In the genomic region with DNA sequence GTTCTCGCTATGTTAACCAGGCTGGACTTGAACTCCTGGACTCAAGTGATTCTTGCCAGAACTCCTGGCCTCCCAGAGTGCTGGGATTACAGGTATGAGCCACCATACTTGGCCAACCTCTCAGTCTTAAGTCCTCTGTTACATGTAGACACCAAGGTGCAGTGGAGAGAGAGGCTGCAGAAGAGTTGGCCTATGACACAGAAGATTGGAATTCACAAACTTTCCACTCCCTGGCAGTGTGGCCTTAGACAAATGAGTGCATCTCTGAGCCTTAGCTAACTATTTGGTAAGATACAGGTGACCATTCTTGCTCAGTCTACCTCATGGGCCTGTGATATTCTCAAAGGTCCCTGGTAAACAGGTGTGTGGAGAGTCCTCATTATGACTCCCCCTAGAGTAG, we compare ENCODE assay signal across 41 cellular contexts.
DNase-seq lines count a peak whose midpoint lies in the region; ATAC-seq, FAIRE-seq and TF ChIP-seq lines count a peak whose summit lies in the region.
"Had no signal": no experiment of that assay in that cellular context is flagged by ENCODE, and none has a peak within 500 bp of the region (broad histone marks: within the 10 kb centered on the region; RNA-seq: fewer than 3 reads in every experiment).

No MANE protein-coding gene starts in this region.

- H3K27ac ChIP-seq in H1 (ENCODE audit: low read depth, low read length): no peak overlapping the region
- no peak overlapping the region for H3K27ac ChIP-seq in WERI-Rb-1
- H3K27ac ChIP-seq: esophagus muscularis mucosa, heart left ventricle, HL-60, ovary, SJCRH30, testis, uterus, VCaP had no signal

- peak; percentile 37 for ATAC-seq in omental fat pad (ENCODE audit: low FRiP score)
- ATAC-seq in activated naive CD4-positive, alpha-beta T cell treated with anti-CD3 and anti-CD28 coated beads, Interleukin-2, amount 50 U/mL, for 72 hours: no peak
- ATAC-seq: GM12878, heart left ventricle, mucosa of descending colon had no signal

- H2BK5ac ChIP-seq in H1 (ENCODE audit: low read depth, low read length): no peak overlapping the region; the same call in 1 of the 2 replicates

- H4K5ac ChIP-seq in H1 (ENCODE audit: insufficient read length, low read depth, low read length): no peak overlapping the region

- POLR2A ChIA-PET in Caco-2 (lab: Charles Lee): no interaction called here
- POLR2A ChIA-PET in H1 (lab: Charles Lee; ENCODE audit: partially characterized antibody): no interaction called here

- H3K36me3 ChIP-seq in Caco-2 (ENCODE audit: control insufficient read depth, insufficient read depth, low read length): peaks cover 1% of the 10 kb centered on the region; the same call in 1 of the 2 replicates
- H3K36me3 ChIP-seq in H1 (ENCODE audit: control insufficient read depth in 2 of 4, insufficient read depth in 4 of 4, low read length in 3 of 4): no peaks in the 10 kb centered on the region
- H3K36me3 ChIP-seq in WERI-Rb-1: no peaks in the 10 kb centered on the region
- H3K36me3 ChIP-seq: esophagus muscularis mucosa, heart left ventricle, ovary, SJCRH30, uterus had no signal

- H3K4ac ChIP-seq in H1 (replicated peaks; ENCODE audit: insufficient read length, low read depth, low read length): no peak overlapping the region

- H4K8ac ChIP-seq in H1 (ENCODE audit: extremely low read depth, insufficient read depth, low read length): no peak overlapping the region

- no peak for TF ChIP-seq POLR2A in H1 (IDR thresholded peaks at IDR 0.05; ENCODE audit: control extremely low read depth in 1 of 2, low read depth in 2 of 2, low read length in 2 of 2)

- no peak for TF ChIP-seq EP300 in H1 (IDR thresholded peaks at IDR 0.05; ENCODE audit: borderline replicate concordance in 1 of 2, low read depth in 2 of 2, low read length in 2 of 2)

- no peak overlapping the region; the same call in 1 of the 2 replicates for H3K18ac ChIP-seq in H1 (ENCODE audit: extremely low read depth, low read length)

- peaks cover 1% of the 10 kb centered on the region for H3K23me2 ChIP-seq in H1 (ENCODE audit: low read depth, low read length)

- TF ChIP-seq RAD21 in H1 (IDR thresholded peaks at IDR 0.05 in 1 of 2, conservative IDR thresholded peaks at IDR 0.05 in 1 of 2; ENCODE audit: low read depth in 2 of 2, low read length in 2 of 2): no peak

- H3K4me1 ChIP-seq in Caco-2 (peaks cover 78% of the 10 kb centered on the region), H1 (replicated peaks in 1 of 4; ENCODE audit: control insufficient read depth in 3 of 4, insufficient read depth in 4 of 4, low read length in 3 of 4) (peaks cover 14 to 22% (median 18%) of the 10 kb centered on the region in 4 experiments)
- H3K4me1 ChIP-seq: heart left ventricle, SJCRH30, testis, uterus had no signal

- H3K79me1 ChIP-seq in H1 (ENCODE audit: low read depth, low read length): no peaks in the 10 kb centered on the region

- CTCF ChIA-PET in Caco-2 (lab: Charles Lee) (interaction anchor here (1.0 kb wide), 1 partner anchor 160 kb away, joined by 3 read pairs; no protein-coding TSS in a partner anchor), H1 (lab: Charles Lee; ENCODE audit: partially characterized antibody) (interaction anchor here (0.7 to 1.1 kb wide), 2 partner anchors 14 to 118 kb away, joined by 3 read pairs; no protein-coding TSS in a partner anchor)

- H2BK12ac ChIP-seq in H1 (ENCODE audit: low read depth, low read length): peak overlapping the region; percentile 62; the same call in 1 of the 2 replicates

- H3K9ac ChIP-seq in H1 (replicated peaks in 1 of 4; ENCODE audit: extremely low read depth in 1 of 4, low read depth in 3 of 4, low read length in 3 of 4): no peak overlapping the region

- peak overlapping the region; percentile 76; the same call in 1 of the 2 replicates for H2BK20ac ChIP-seq in H1 (ENCODE audit: low read length)

- H4K20me1 ChIP-seq in H1 (replicated peaks in 1 of 2; ENCODE audit: control insufficient read depth in 1 of 2, insufficient read depth in 2 of 2, low read length in 2 of 2): no peaks in the 10 kb centered on the region

- no peak for FAIRE-seq in H1 (lab: Jason Lieb, UNC)
- FAIRE-seq: GM12878, GM19239, H54 had no signal

- H3K23ac ChIP-seq in H1 (ENCODE audit: insufficient read length): no peak overlapping the region

- no peak overlapping the region for H2AK5ac ChIP-seq in H1 (ENCODE audit: low read depth, low read length)

- peaks cover 6% of the 10 kb centered on the region for H3K36me3 Mint-ChIP-seq in Caco-2 (ENCODE audit: insufficient read depth, unreplicated experiment)
- no peaks in the 10 kb centered on the region for H3K36me3 Mint-ChIP-seq in activated naive CD4-positive, alpha-beta T cell treated with anti-CD3 and anti-CD28 coated beads, Interleukin-2, amount 50 U/mL, for 72 hours
- H3K36me3 Mint-ChIP-seq: activated naive CD8-positive, alpha-beta T cell had no signal

- H3K79me2 ChIP-seq in H1 (ENCODE audit: control insufficient read depth in 1 of 2, insufficient read depth in 2 of 2, low read length in 2 of 2): no peaks in the 10 kb centered on the region

- H2AFZ ChIP-seq in H1 (ENCODE audit: low read length): no peak overlapping the region

- H3K27me3 Mint-ChIP-seq in Caco-2 (ENCODE audit: insufficient read depth, unreplicated experiment): no peaks in the 10 kb centered on the region
- H3K27me3 Mint-ChIP-seq: activated naive CD8-positive, alpha-beta T cell; B cell; CD4-positive, alpha-beta memory T cell; dendritic cell treated with granulocyte-macrophage colony-stimulating factor and Interleukin-4, amounts not matched to agents 40 ng/mL and 50 ng/mL, for 4 days; stimulated activated naive CD8-positive, alpha-beta T cell treated with anti-CD3 and anti-CD28 coated beads, Interleukin-15, Interleukin-2, amounts not matched to agents 100 ng/mL and 50 ng/mL, for 24 hours had no signal

- H3K27ac Mint-ChIP-seq in Caco-2 (ENCODE audit: unreplicated experiment): peak overlapping the region; percentile 46
- H3K27ac Mint-ChIP-seq in activated naive CD4-positive, alpha-beta T cell treated with anti-CD3 and anti-CD28 coated beads, Interleukin-2, amount 50 U/mL, for 72 hours: no peak overlapping the region
- H3K27ac Mint-ChIP-seq: activated naive CD8-positive, alpha-beta T cell; B cell; CD4-positive, alpha-beta memory T cell; dendritic cell treated with granulocyte-macrophage colony-stimulating factor and Interleukin-4, amounts not matched to agents 40 ng/mL and 50 ng/mL, for 4 days; endodermal cell; nephron progenitor cell; stimulated activated naive CD8-positive, alpha-beta T cell treated with anti-CD3 and anti-CD28 coated beads, Interleukin-15, Interleukin-2, amounts not matched to agents 100 ng/mL and 50 ng/mL, for 24 hours had no signal

- H3K56ac ChIP-seq in H1 (replicated peaks; ENCODE audit: insufficient read length, low read depth, low read length): no peak overlapping the region

- WGBS in H1 (ENCODE audit: extremely low coverage in 1 of 2, insufficient coverage in 1 of 2, insufficient read length in 1 of 2, insufficient replicate concordance in 2 of 2, low coverage in 1 of 2, low lambda C conversion rate in 2 of 2, missing lambda C conversion rate in 1 of 2), 2 experiments: 94% methylated on average over 1 of the region's 1 CpG; no CpG with 5 or more reads in 1 of the 2 experiments

- no peak overlapping the region for H3K4me3 Mint-ChIP-seq in Caco-2 (ENCODE audit: unreplicated experiment)
- H3K4me3 Mint-ChIP-seq: activated naive CD8-positive, alpha-beta T cell; B cell; CD4-positive, alpha-beta memory T cell; dendritic cell treated with granulocyte-macrophage colony-stimulating factor and Interleukin-4, amounts not matched to agents 40 ng/mL and 50 ng/mL, for 4 days; endodermal cell; nephron progenitor cell; stimulated activated naive CD8-positive, alpha-beta T cell treated with anti-CD3 and anti-CD28 coated beads, Interleukin-15, Interleukin-2, amounts not matched to agents 100 ng/mL and 50 ng/mL, for 24 hours had no signal

- intact Hi-C loops in Caco-2 (cut with micrococcal nuclease; ENCODE audit: unreplicated experiment): loop anchor here (5.0 kb wide), 2 partner anchors 232 to 463 kb away; no protein-coding TSS in a partner anchor

- H3K4me1 Mint-ChIP-seq in Caco-2 (ENCODE audit: low read depth, unreplicated experiment): peaks cover 53% of the 10 kb centered on the region
- H3K4me1 Mint-ChIP-seq: B cell; CD4-positive, alpha-beta memory T cell had no signal

- no peak overlapping the region for H2BK120ac ChIP-seq in H1 (replicated peaks; ENCODE audit: low read depth, low read length)

- no peak overlapping the region for H4K91ac ChIP-seq in H1 (replicated peaks; ENCODE audit: insufficient read length, low read length)

- H3K4me3 ChIP-seq in Caco-2 (ENCODE audit: low read depth, low read length): no peak overlapping the region
- no peak overlapping the region for H3K4me3 ChIP-seq in H1 (ENCODE audit: extremely low read depth in 1 of 4, insufficient read depth in 2 of 4, low read depth in 3 of 4, low read length in 4 of 4)
- no peak overlapping the region for H3K4me3 ChIP-seq in WERI-Rb-1 (ENCODE audit: low read depth, low read length)
- H3K4me3 ChIP-seq: esophagus muscularis mucosa, GM12878, heart left ventricle, lung, mucosa of descending colon, ovary, SJCRH30, testis, uterus had no signal

- DNase-seq in Caco-2 (peak; percentile 53 to 60), LoVo (ENCODE audit: low spot score) (peak; percentile 52), H1 (ENCODE audit: low read depth in 1 of 2, low spot score in 2 of 2) (no peak), omental fat pad (ENCODE audit: low spot score) (no peak), GM10266 (ENCODE audit: extremely low spot score) (no peak), WERI-Rb-1 (no peak)
- DNase-seq in activated naive CD4-positive, alpha-beta T cell treated with anti-CD3 and anti-CD28 coated beads, Interleukin-2, amount 50 U/mL, for 72 hours (ENCODE audit: low spot score in 2 of 2): no peak
- DNase-seq in NK-92 treated with Interleukin-12 subunit alpha and Interleukin-12 subunit beta, amount 100 ng/mL, for 24 hours (lab: John Stamatoyannopoulos, UW): no peak
- DNase-seq: ACHN; activated CD4-positive, alpha-beta T cell treated with anti-CD3 and anti-CD28 coated beads for 48 hours; activated effector memory CD4-positive, alpha-beta T cell treated with Interleukin-2 at 50 U/mL for 16 hours; activated T-cell treated with anti-CD3 and anti-CD28 coated beads for 4 hours; CD4-positive, alpha-beta memory T cell; endodermal cell; foreskin fibroblast; heart left ventricle; kidney glomerular epithelial cell; mucosa of descending colon; MV-4-11; NCI-H1436; NCI-H2081; NCI-H345; NCI-H748 treated with DMSO at 0.1 percent for 48 hours; nephron progenitor cell; ovary; SJCRH30; SW 1271; T-helper 9 cell; testis; uterus had no signal

- no TSS peak for BruUV-seq in Caco-2 (replicated peaks; lab: Mats Ljungman, UMichigan)

- H3K14ac ChIP-seq in H1 (ENCODE audit: insufficient read length): no peak overlapping the region

- H3K9me3 ChIP-seq in Caco-2: no peaks in the 10 kb centered on the region
- H3K9me3 ChIP-seq in H1 (ENCODE audit: insufficient read depth in 2 of 2, low read depth in 1 of 2, low read length in 1 of 2): no peaks in the 10 kb centered on the region
- peaks cover 4% of the 10 kb centered on the region for H3K9me3 ChIP-seq in WERI-Rb-1 (ENCODE audit: severe bottlenecking)
- H3K9me3 ChIP-seq: esophagus muscularis mucosa, heart left ventricle, mucosa of descending colon, ovary, SJCRH30, testis, uterus had no signal

- peaks cover 9% of the 10 kb centered on the region for H3K9me3 Mint-ChIP-seq in Caco-2 (ENCODE audit: unreplicated experiment)
- no peaks in the 10 kb centered on the region for H3K9me3 Mint-ChIP-seq in activated naive CD4-positive, alpha-beta T cell treated with anti-CD3 and anti-CD28 coated beads, Interleukin-2, amount 50 U/mL, for 72 hours
- H3K9me3 Mint-ChIP-seq: dendritic cell treated with granulocyte-macrophage colony-stimulating factor and Interleukin-4, amounts not matched to agents 40 ng/mL and 50 ng/mL, for 4 days; endodermal cell; nephron progenitor cell; stimulated activated naive CD8-positive, alpha-beta T cell treated with anti-CD3 and anti-CD28 coated beads, Interleukin-15, Interleukin-2, amounts not matched to agents 100 ng/mL and 50 ng/mL, for 24 hours had no signal

- no peak overlapping the region for H3K4me2 ChIP-seq in H1 (ENCODE audit: insufficient read depth in 1 of 2, low read depth in 2 of 2, low read length in 2 of 2)

- H3K27me3 ChIP-seq in Caco-2 (replicated peaks; ENCODE audit: control insufficient read depth, insufficient read depth, low read length): no peaks in the 10 kb centered on the region
- no peaks in the 10 kb centered on the region for H3K27me3 ChIP-seq in H1 (replicated peaks in 1 of 4; ENCODE audit: control insufficient read depth in 3 of 4, extremely low read depth in 1 of 4, insufficient read depth in 3 of 4, low read length in 3 of 4)
- no peaks in the 10 kb centered on the region for H3K27me3 ChIP-seq in WERI-Rb-1 (ENCODE audit: insufficient read depth, low read depth, severe bottlenecking)
- H3K27me3 ChIP-seq: ovary, SJCRH30, testis, uterus had no signal

- TF ChIP-seq CTCF in Caco-2 (IDR thresholded peaks at IDR 0.05; ENCODE audit: insufficient read depth in 1 of 2, low read depth in 1 of 2, low read length in 1 of 2, severe bottlenecking in 1 of 2, unreplicated experiment in 1 of 2) (no peak), H1 (IDR thresholded peaks at IDR 0.05; ENCODE audit: control extremely low read depth in 1 of 3, insufficient read depth in 1 of 3, low read depth in 1 of 3, low read length in 3 of 3) (no peak), omental fat pad (IDR thresholded peaks at IDR 0.05) (no peak), GM10266 (IDR thresholded peaks at IDR 0.05; ENCODE audit: control insufficient read depth, insufficient read depth, low read depth, missing control alignments) (no peak), WERI-Rb-1 (IDR thresholded peaks at IDR 0.05; ENCODE audit: low read depth, low read length) (no peak)

- H2BK15ac ChIP-seq in H1 (ENCODE audit: low read length): peak overlapping the region; percentile 1; the same call in 1 of the 2 replicates

Comparison
In these comparisons a context has a peak if more than half of its experiments do, and no peak if none do; other contexts are left out.
1. DNase-seq: peak in Caco-2 (2 of 2) and LoVo (single experiment); none in H1 (0 of 2), omental fat pad (single experiment), GM10266 (single experiment), activated naive CD4-positive, alpha-beta T cell treated with anti-CD3 and anti-CD28 coated beads, Interleukin-2, amount 50 U/mL, for 72 hours (0 of 2), NK-92 treated with Interleukin-12 subunit alpha and Interleukin-12 subunit beta, amount 100 ng/mL, for 24 hours (single experiment) and WERI-Rb-1 (single experiment).